In genomic region chr15:39781967-39782292, GRCh38 we compare ENCODE assay signal across 8 cellular contexts. TPM values are rescaled to one million over a fixed set of nuclear protein-coding genes. Genes with fewer than 3 reads are reported as not detected.
DNase-seq lines count a peak whose midpoint lies in the region; ATAC-seq and TF ChIP-seq lines count a peak whose summit lies in the region.

No MANE protein-coding gene starts in this region.

- TF ChIP-seq POLR2A in body of pancreas (IDR thresholded peaks at IDR 0.05) = no peak

- H3K4me1 Mint-ChIP-seq in mesothelial cell of epicardium = peaks cover 39% of the 10 kb centered on the region

- H3K27me3 ChIP-seq in ACC112 (ENCODE audit: insufficient read depth, low read length) = no peaks in the 10 kb centered on the region
- no peaks in the 10 kb centered on the region for H3K27me3 ChIP-seq in HL-60 (ENCODE audit: insufficient read depth, poor library complexity, severe bottlenecking)
- H3K27me3 ChIP-seq in body of pancreas = no peaks in the 10 kb centered on the region

- no peaks in the 10 kb centered on the region for H3K36me3 ChIP-seq in ACC112 (ENCODE audit: insufficient read depth, low read length)
- no peaks in the 10 kb centered on the region for H3K36me3 ChIP-seq in body of pancreas (replicated peaks in 1 of 2; ENCODE audit: insufficient read depth in 1 of 2, low read depth in 2 of 2)

- 35 to 54% methylated on average over 2 of the region's 2 CpGs for WGBS in body of pancreas, 2 donors

- H3K9me3 Mint-ChIP-seq in mesothelial cell of epicardium = peaks cover 10% of the 10 kb centered on the region

- peak overlapping the region; percentile 94 for H3K27ac Mint-ChIP-seq in mesothelial cell of epicardium

- peak overlapping the region; percentile 46 for H3K27ac ChIP-seq in ACC112 (ENCODE audit: low read depth, low read length)
- peak overlapping the region; percentile 81 for H3K27ac ChIP-seq in HL-60 (replicated peaks)
- H3K27ac ChIP-seq in body of pancreas = peak overlapping the region in 3 of 4 donors; percentile 4 to 83 (median 62)

- H3K36me3 Mint-ChIP-seq in mesothelial cell of epicardium = no peaks in the 10 kb centered on the region

- peak overlapping the region; percentile 93 for H3K4me3 Mint-ChIP-seq in mesothelial cell of epicardium

- H3K4me1 ChIP-seq in ACC112 (ENCODE audit: control insufficient read depth, insufficient read depth, low read length, unreplicated experiment) (peaks cover 29% of the 10 kb centered on the region), body of pancreas (peaks cover 40% of the 10 kb centered on the region)

- TF ChIP-seq CTCF in HL-60 (IDR thresholded peaks at IDR 0.05; ENCODE audit: insufficient read depth, low read length) (no peak), body of pancreas (IDR thresholded peaks at IDR 0.05) (no peak), mesothelial cell of epicardium (IDR thresholded peaks at IDR 0.05; ENCODE audit: unreplicated experiment) (no peak)

- peak overlapping the region; percentile 92 for H3K4me3 ChIP-seq in ACC112 (ENCODE audit: low read depth, low read length)
- peak overlapping the region; percentile 93 for H3K4me3 ChIP-seq in HL-60 (replicated peaks; ENCODE audit: insufficient read depth, low read length)
- no peak overlapping the region for H3K4me3 ChIP-seq in body of pancreas

- H3K9me3 ChIP-seq in body of pancreas = no peaks in the 10 kb centered on the region

- H2AFZ ChIP-seq in ACC112 (ENCODE audit: low read length, unreplicated experiment) = peak overlapping the region; percentile 99

- H3K27me3 Mint-ChIP-seq in mesothelial cell of epicardium (ENCODE audit: low read depth) = no peaks in the 10 kb centered on the region

- peak in 1 of 2 experiments; percentile 36 for DNase-seq in HL-60 (ENCODE audit: low read depth in 1 of 2, low spot score in 1 of 2)
- DNase-seq in body of pancreas = no peak
- no peak for DNase-seq in mesothelial cell of epicardium (ENCODE audit: low spot score in 2 of 2, unreplicated experiment in 2 of 2)
- no peak for DNase-seq in KBM-7
- DNase-seq in GF-D8 (lab: John Stamatoyannopoulos, UW) = no peak

- H3K79me2 ChIP-seq in ACC112 (ENCODE audit: control insufficient read depth, insufficient read depth, low read length, unreplicated experiment) = peaks cover 15% of the 10 kb centered on the region

- in situ Hi-C loops in KBM-7 (cut with MboI; ENCODE audit: low pct_unique_long_range_greater_than_20kb, low sequenced_read_pairs) = loop anchor here (25.0 kb wide), 1 partner anchor 480 kb away; no protein-coding TSS in a partner anchor

- ATAC-seq in body of pancreas (no peak), HG02885 (IDR thresholded peaks at IDR 0.05; ENCODE audit: poor library complexity, unreplicated experiment) (no peak), GM21717 (IDR thresholded peaks at IDR 0.05; ENCODE audit: unreplicated experiment) (no peak)

- intact Hi-C loops in body of pancreas (cut with DNase I) = no loop called here

RNA-seq across cellular contexts. Expression of gene FSIP1, which starts 0.7 kb away (rescaled TPM):
- total RNA-seq in body of pancreas = under 1 TPM in 1 of 2 donors, not detected in 1; 0.33 TPM
- total RNA-seq in mesothelial cell of epicardium = 0.50 to 0.89 TPM (median 0.74 TPM) in 3 replicates

Comparison
In these comparisons a context has a peak if more than half of its experiments do, and no peak if none do; other contexts are left out.
1. H3K4me3 ChIP-seq: peak in ACC112 (single experiment) and HL-60 (single experiment); none in body of pancreas (0 of 2).
2. Peak in every context shown above with its lines, with median percentiles within 50 percentile points of each other: H3K27ac ChIP-seq.